In genomic region chr2:23200056-23200455, GRCh38 we compare ENCODE assay signal across 15 cellular contexts.
A peak's percentile ranks its signal among the peaks of the same experiment; 100 is the strongest.
DNase-seq lines count a peak whose midpoint lies in the region; ATAC-seq and TF ChIP-seq lines count a peak whose summit lies in the region.
"Had no signal": no experiment of that assay in that cellular context is flagged by ENCODE, and none has a peak within 500 bp of the region (broad histone marks: within the 10 kb centered on the region; RNA-seq: fewer than 3 reads in every experiment).

No MANE protein-coding gene starts in this region.

- H3K27ac ChIP-seq in lung (ENCODE audit: low read depth in 1 of 2, low read length in 1 of 2): no peak overlapping the region
- no peak overlapping the region for H3K27ac ChIP-seq in SK-N-SH (ENCODE audit: low read depth in 2 of 2, low read length in 1 of 2)
- H3K27ac ChIP-seq: C4-2B, GM23248 had no signal

- no peak for TF ChIP-seq EP300 in SK-N-SH (IDR thresholded peaks at IDR 0.05; ENCODE audit: borderline replicate concordance in 1 of 2, low read depth in 1 of 2, low read length in 1 of 2)

- POLR2A ChIA-PET in activated CD4-positive, alpha-beta T cell treated with anti-CD3 and anti-CD28 coated beads for 36 hours (lab: Charles Lee): no interaction called here
- POLR2A ChIA-PET in SK-N-SH (lab: Yijun Ruan, JAX): no interaction called here

- H3K27ac Mint-ChIP-seq in activated CD4-positive, alpha-beta T cell treated with anti-CD3 and anti-CD28 coated beads for 36 hours: no peak overlapping the region
- H3K27ac Mint-ChIP-seq: CD4-positive, alpha-beta memory T cell had no signal

- H3K4me1 Mint-ChIP-seq in activated CD4-positive, alpha-beta T cell treated with anti-CD3 and anti-CD28 coated beads for 36 hours: no peaks in the 10 kb centered on the region

- peak; percentile 46 for ATAC-seq in lung (ENCODE audit: insufficient read depth, low FRiP score)
- no peak for ATAC-seq in HG03039 (IDR thresholded peaks at IDR 0.05; ENCODE audit: unreplicated experiment)
- no peak for ATAC-seq in activated CD4-positive, alpha-beta T cell treated with anti-CD3 and anti-CD28 coated beads for 36 hours

- H3K9me3 ChIP-seq in lung (ENCODE audit: control insufficient read depth in 2 of 2, insufficient read depth in 1 of 2, low read length in 1 of 2): peaks cover 4 to 5% of the 10 kb centered on the region in 2 donors
- H3K9me3 ChIP-seq in SK-N-SH: peaks cover 4% of the 10 kb centered on the region; the same call in 1 of the 2 replicates
- H3K9me3 ChIP-seq: HAP-1 had no signal

- H3K4me1 ChIP-seq in lung (ENCODE audit: control insufficient read depth in 2 of 2, insufficient read depth in 2 of 2, low read length in 2 of 2) (peaks cover 0 to 1% of the 10 kb centered on the region in 2 donors), SK-N-SH (ENCODE audit: control insufficient read depth in 1 of 2, insufficient read depth in 2 of 2, low read depth in 1 of 2, low read length in 1 of 2) (no peaks in the 10 kb centered on the region; a peak in 2 of 4 replicates)
- H3K4me1 ChIP-seq: HAP-1 had no signal

- H3K36me3 Mint-ChIP-seq in activated CD4-positive, alpha-beta T cell treated with anti-CD3 and anti-CD28 coated beads for 36 hours (ENCODE audit: low read depth): no peaks in the 10 kb centered on the region
- H3K36me3 Mint-ChIP-seq: CD4-positive, alpha-beta memory T cell had no signal

- H3K27me3 ChIP-seq in lung (ENCODE audit: control insufficient read depth, insufficient read depth) (no peaks in the 10 kb centered on the region), SK-N-SH (ENCODE audit: insufficient read depth) (no peaks in the 10 kb centered on the region)

- no peaks in the 10 kb centered on the region for H4K20me1 ChIP-seq in SK-N-SH (ENCODE audit: insufficient read depth)

- H3K4me3 ChIP-seq in lung (no peak overlapping the region), SK-N-SH (ENCODE audit: low read depth in 2 of 2, low read length in 1 of 2) (no peak overlapping the region)
- H3K4me3 ChIP-seq: GM12878, GM23248, HAP-1 had no signal

- no peaks in the 10 kb centered on the region for H3K9me2 ChIP-seq in SK-N-SH

- H3K4me3 Mint-ChIP-seq in activated CD4-positive, alpha-beta T cell treated with anti-CD3 and anti-CD28 coated beads for 36 hours: no peak overlapping the region
- H3K4me3 Mint-ChIP-seq: CD4-positive, alpha-beta memory T cell had no signal

- H3K36me3 ChIP-seq in lung (ENCODE audit: control insufficient read depth in 2 of 2, insufficient read depth in 2 of 2, low read length in 2 of 2): no peaks in the 10 kb centered on the region
- no peaks in the 10 kb centered on the region for H3K36me3 ChIP-seq in SK-N-SH (replicated peaks in 1 of 2; ENCODE audit: control insufficient read depth in 1 of 2, insufficient read depth in 2 of 2, low read length in 1 of 2)
- H3K36me3 ChIP-seq: HAP-1 had no signal

- whole genome bisulfite sequencing in lung, 2 donors: 64 to 90% methylated on average over 1 of the region's 1 CpG
- WGBS in SK-N-SH (ENCODE audit: low lambda C conversion rate): 65% methylated on average over 1 of the region's 1 CpG

- CTCF ChIA-PET in activated CD4-positive, alpha-beta T cell treated with anti-CD3 and anti-CD28 coated beads for 36 hours (lab: Charles Lee): interaction anchor here (0.6 to 1.3 kb wide), 5 partner anchors 10 to 472 kb away, joined by 3 to 4 read pairs (median 3); no protein-coding TSS in a partner anchor
- CTCF ChIA-PET in SK-N-SH (lab: Yijun Ruan, JAX): interaction anchor here (1.0 to 2.4 kb wide), 9 partner anchors 10 to 151 kb away, joined by 3 to 24 read pairs (median 4); no protein-coding TSS in a partner anchor

- no peak overlapping the region for H3K9ac ChIP-seq in SK-N-SH
- H3K9ac ChIP-seq: GM23248 had no signal

- TF ChIP-seq RAD21 in SK-N-SH (IDR thresholded peaks at IDR 0.05; ENCODE audit: low read length): no peak

- intact Hi-C loops in activated CD4-positive, alpha-beta T cell treated with anti-CD3 and anti-CD28 coated beads for 36 hours (cut with DNase I, micrococcal nuclease): no loop called here

- no peak overlapping the region for H2AFZ ChIP-seq in SK-N-SH (ENCODE audit: low read depth)
- H2AFZ ChIP-seq: GM23248 had no signal

- no peak overlapping the region for H3K4me2 ChIP-seq in SK-N-SH

- DNase-seq in Caki2 (ENCODE audit: low read depth): peak; percentile 21
- peak; percentile 3 for DNase-seq in astrocyte of the hippocampus (ENCODE audit: low read depth, low spot score)
- peak; percentile 17 for DNase-seq in kidney tubule cell (ENCODE audit: low spot score)
- DNase-seq in lung (ENCODE audit: low spot score): no peak
- DNase-seq in activated CD4-positive, alpha-beta T cell treated with anti-CD3 and anti-CD28 coated beads for 36 hours: no peak
- DNase-seq in SK-N-SH: no peak
- no peak for DNase-seq in activated T-cell treated with anti-CD3 and anti-CD28 coated beads, Interleukin-2, amount 50 U/mL, for 48 hours
- DNase-seq: AML-193; CD4-positive, alpha-beta memory T cell; DMS 273 treated with DMSO at 0.1 percent for 48 hours had no signal

- H3K27me3 Mint-ChIP-seq in activated CD4-positive, alpha-beta T cell treated with anti-CD3 and anti-CD28 coated beads for 36 hours: peaks cover 7% of the 10 kb centered on the region
- H3K27me3 Mint-ChIP-seq: CD4-positive, alpha-beta memory T cell had no signal

- no peaks in the 10 kb centered on the region for H3F3A ChIP-seq in SK-N-SH (replicated peaks; ENCODE audit: insufficient read depth)

- in situ Hi-C loops in Caki2 (cut with HindIII; ENCODE audit: low pct_unique_long_range_greater_than_20kb, low sequenced_read_pairs): no loop called here

- TF ChIP-seq CTCF in lung (IDR thresholded peaks at IDR 0.05; ENCODE audit: control extremely low read depth, extremely low read depth): no peak
- no peak for TF ChIP-seq CTCF in SK-N-SH (IDR thresholded peaks at IDR 0.05)

- H3K9me3 Mint-ChIP-seq in activated CD4-positive, alpha-beta T cell treated with anti-CD3 and anti-CD28 coated beads for 36 hours (ENCODE audit: low read depth): peaks cover 2% of the 10 kb centered on the region

- no peaks in the 10 kb centered on the region for H3K79me2 ChIP-seq in SK-N-SH (ENCODE audit: insufficient read depth)

TF ChIP-seq in SK-N-SH, 30 proteins besides CTCF, POLR2A, EP300 and RAD21:
- TF ChIP-seq USF1 (IDR thresholded peaks at IDR 0.05; ENCODE audit: borderline replicate concordance, low read depth): no peak
- TF ChIP-seq, protein P1, sequence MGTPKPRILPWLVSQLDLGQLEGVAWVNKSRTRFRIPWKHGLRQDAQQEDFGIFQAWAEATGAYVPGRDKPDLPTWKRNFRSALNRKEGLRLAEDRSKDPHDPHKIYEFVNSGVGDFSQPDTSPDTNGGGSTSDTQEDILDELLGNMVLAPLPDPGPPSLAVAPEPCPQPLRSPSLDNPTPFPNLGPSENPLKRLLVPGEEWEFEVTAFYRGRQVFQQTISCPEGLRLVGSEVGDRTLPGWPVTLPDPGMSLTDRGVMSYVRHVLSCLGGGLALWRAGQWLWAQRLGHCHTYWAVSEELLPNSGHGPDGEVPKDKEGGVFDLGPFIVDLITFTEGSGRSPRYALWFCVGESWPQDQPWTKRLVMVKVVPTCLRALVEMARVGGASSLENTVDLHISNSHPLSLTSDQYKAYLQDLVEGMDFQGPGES (IDR thresholded peaks at IDR 0.05; ENCODE audit: low read depth, low read length): no peak
- no peak for TF ChIP-seq CHD2 (IDR thresholded peaks at IDR 0.05; ENCODE audit: low read length, partially characterized antibody)
- no peak for TF ChIP-seq GABPA (IDR thresholded peaks at IDR 0.05; ENCODE audit: low read depth)
- TF ChIP-seq RCOR1 (IDR thresholded peaks at IDR 0.05; ENCODE audit: low read length): no peak

Comparison
In these comparisons a context has a peak if more than half of its experiments do, and no peak if none do; other contexts are left out.
1. DNase-seq: peak in Caki2 (single experiment), astrocyte of the hippocampus (single experiment) and kidney tubule cell (single experiment); none in lung (single experiment), activated CD4-positive, alpha-beta T cell treated with anti-CD3 and anti-CD28 coated beads for 36 hours (single experiment), SK-N-SH (single experiment) and activated T-cell treated with anti-CD3 and anti-CD28 coated beads, Interleukin-2, amount 50 U/mL, for 48 hours (0 of 2).